8 cellular contexts compared by ENCODE assay signal in genomic region chr9:6006968-6007769, GRCh38. TPM values are rescaled to one million over a fixed set of nuclear protein-coding genes. Genes with fewer than 3 reads are reported as not detected.
DNase-seq lines count a peak whose midpoint lies in the region; ATAC-seq, FAIRE-seq and TF ChIP-seq lines count a peak whose summit lies in the region.

No MANE protein-coding gene starts in this region.

- H3K9me2 ChIP-seq in OCI-LY7 (ENCODE audit: insufficient read depth, low read length), result no peaks in the 10 kb centered on the region

- H3K9me3 ChIP-seq in OCI-LY7 (ENCODE audit: low read length) (no peaks in the 10 kb centered on the region), mucosa of stomach (ENCODE audit: control insufficient read depth, low read length) (no peaks in the 10 kb centered on the region)

- H3K4me3 ChIP-seq in OCI-LY7 (ENCODE audit: low read depth, low read length, poor library complexity, severe bottlenecking) (peak overlapping the region; percentile 94), epithelial cell of proximal tubule (ENCODE audit: low read depth, low read length) (peak overlapping the region; percentile 81), mucosa of stomach (ENCODE audit: low read length) (peak overlapping the region; percentile 44)

- peak overlapping the region; percentile 72; the same call in 1 of the 2 replicates for H2AFZ ChIP-seq in OCI-LY7 (ENCODE audit: low read length)

- H3K4me1 ChIP-seq in OCI-LY7 (ENCODE audit: insufficient read depth, low read length, poor library complexity, severe bottlenecking) (peaks cover 47% of the 10 kb centered on the region), mucosa of stomach (ENCODE audit: control insufficient read depth, insufficient read depth, low read length) (peaks cover 9% of the 10 kb centered on the region)

- peak; percentile 67 for ATAC-seq in GM21528 (IDR thresholded peaks at IDR 0.05; ENCODE audit: low FRiP score, unreplicated experiment)

- no peaks in the 10 kb centered on the region for H3K27me3 ChIP-seq in mucosa of stomach (ENCODE audit: control insufficient read depth, insufficient read depth, low read length)

- peaks cover 64% of the 10 kb centered on the region for H3K36me3 ChIP-seq in OCI-LY7 (ENCODE audit: insufficient read depth, low read length)
- no peaks in the 10 kb centered on the region for H3K36me3 ChIP-seq in mucosa of stomach (ENCODE audit: control insufficient read depth, insufficient read depth, low read length)

- H3K27ac ChIP-seq in OCI-LY7 (ENCODE audit: low read depth, low read length, poor library complexity, severe bottlenecking), result peak overlapping the region; percentile 70

- peak; percentile 20 for DNase-seq in D721Med (ENCODE audit: insufficient read length, low spot score)
- DNase-seq in HuH-7 (ENCODE audit: low spot score), result peak; percentile 57
- DNase-seq in OCI-LY7 (ENCODE audit: low spot score), result peak; percentile 86
- DNase-seq in activated T-cell treated with anti-CD3 and anti-CD28 coated beads for 4 hours, result peak; percentile 95
- DNase-seq in epithelial cell of proximal tubule (ENCODE audit: low read depth), result no peak
- DNase-seq in stimulated activated CD8-positive, alpha-beta memory T cell treated with anti-CD3 and anti-CD28 coated beads, Interleukin-4, amount 100 ng/mL, for 24 hours (ENCODE audit: low read depth), result peak; percentile 94

- CTCF ChIA-PET in OCI-LY7 (lab: Charles Lee; ENCODE audit: unreplicated experiment), result interaction anchor here (0.6 kb wide), 1 partner anchor 337 kb away, joined by 3 read pairs; no protein-coding TSS in a partner anchor

- H3K79me2 ChIP-seq in OCI-LY7 (ENCODE audit: insufficient read depth, low read depth, low read length), result peaks cover 83% of the 10 kb centered on the region

- H3K9ac ChIP-seq in mucosa of stomach (ENCODE audit: low read length), result peak overlapping the region; percentile 88

- H4K20me1 ChIP-seq in OCI-LY7 (ENCODE audit: insufficient read depth, low read length), result peaks cover 13% of the 10 kb centered on the region

- intact Hi-C loops in OCI-LY7 (cut with micrococcal nuclease; ENCODE audit: unreplicated experiment), result loop anchor here (1.0 to 5.0 kb wide), 5 partner anchors 46 to 750 kb away; partner anchors contain the start of genes KDM4C and RIC1

- peak overlapping the region; percentile 91 for H3K4me2 ChIP-seq in OCI-LY7 (ENCODE audit: low read length)

- FAIRE-seq in D721Med (lab: Jason Lieb, UNC), result no peak

- BruUV-seq in OCI-LY7 (replicated peaks; lab: Mats Ljungman, UMichigan), result no TSS peak

- TF ChIP-seq CTCF in D721Med (IDR thresholded peaks at IDR 0.05; ENCODE audit: insufficient read depth, missing control alignments) (no peak), OCI-LY7 (conservative IDR thresholded peaks at IDR 0.05; ENCODE audit: low read length) (no peak), epithelial cell of proximal tubule (conservative IDR thresholded peaks at IDR 0.05; ENCODE audit: low read depth, low read length) (no peak)

- POLR2A ChIA-PET in OCI-LY7 (lab: Charles Lee), result interaction anchor here (0.6 to 3.7 kb wide), 6 partner anchors 10 to 675 kb away, joined by 3 to 19 read pairs (median 7); no protein-coding TSS in a partner anchor

RNA-seq across cellular contexts. Expression of gene RANBP6, which starts 8.3 kb away (rescaled TPM):
- 23.9 and 28.4 TPM in 2 replicates for total RNA-seq in OCI-LY7 (2014; rRNA removed; shearing (Covaris generic))
- total RNA-seq in OCI-LY7 (2022) (23.1 and 24.1 TPM in 2 replicates), epithelial cell of proximal tubule (17.1 and 21.8 TPM in 2 replicates)

Comparison
In these comparisons a context has a peak if more than half of its experiments do, and no peak if none do; other contexts are left out.
1. H3K4me3 ChIP-seq: peak in every context shown above with its lines; median percentile 94 in OCI-LY7; 81 in epithelial cell of proximal tubule; 44 in mucosa of stomach.